Comparison of ENCODE assay signal across 8 cellular contexts in genomic region chr4:40576651-40577480, GRCh38. TPM values are rescaled to one million over a fixed set of nuclear protein-coding genes. Genes with fewer than 3 reads are reported as not detected.
DNase-seq lines count a peak whose midpoint lies in the region; ATAC-seq and TF ChIP-seq lines count a peak whose summit lies in the region.

No MANE protein-coding gene starts in this region.

- ATAC-seq in GM19452 (IDR thresholded peaks at IDR 0.05; ENCODE audit: unreplicated experiment): peak; percentile 69
- peak; percentile 57 for ATAC-seq in HG03442 (IDR thresholded peaks at IDR 0.05; ENCODE audit: unreplicated experiment)
- ATAC-seq in right lobe of liver: peak; percentile 86 to 94 (median 92)

- H4K20me1 ChIP-seq in OCI-LY1 (ENCODE audit: insufficient read depth, low read length): no peaks in the 10 kb centered on the region

- H3K4me3 ChIP-seq in OCI-LY1 (ENCODE audit: low read depth, low read length, poor library complexity, severe bottlenecking) (no peak overlapping the region), choroid plexus epithelial cell (ENCODE audit: low read depth, low read length) (no peak overlapping the region), right lobe of liver (peak overlapping the region in 2 of 3 donors; percentile 13 to 17), thymus (ENCODE audit: low read length) (no peak overlapping the region)

- 2% methylated on average over 3 of the region's 7 CpGs for WGBS in right lobe of liver (ENCODE audit: insufficient coverage, low coverage, low lambda C conversion rate, missing lambda C conversion rate)
- WGBS in thymus: 26% methylated on average over 7 of the region's 7 CpGs

- TF ChIP-seq CTCF in OCI-LY1 (IDR thresholded peaks at IDR 0.05; ENCODE audit: low read length) (no peak), choroid plexus epithelial cell (conservative IDR thresholded peaks at IDR 0.05; ENCODE audit: low read depth, low read length) (no peak), right lobe of liver (IDR thresholded peaks at IDR 0.05) (no peak)

- no peaks in the 10 kb centered on the region for H3K9me2 ChIP-seq in OCI-LY1 (ENCODE audit: low read depth, low read length)

- H3K27me3 ChIP-seq in OCI-LY1 (ENCODE audit: insufficient read depth, low read length) (no peaks in the 10 kb centered on the region), right lobe of liver (no peaks in the 10 kb centered on the region), thymus (ENCODE audit: control insufficient read depth, insufficient read depth) (no peaks in the 10 kb centered on the region)

- H3K4me1 ChIP-seq in OCI-LY1 (ENCODE audit: insufficient read depth, low read length, severe bottlenecking): peaks cover 16% of the 10 kb centered on the region
- peaks cover 0 to 35% (median 12%) of the 10 kb centered on the region in 4 donors for H3K4me1 ChIP-seq in right lobe of liver
- H3K4me1 ChIP-seq in thymus (ENCODE audit: control insufficient read depth, insufficient read depth, low read length): no peaks in the 10 kb centered on the region

- intact Hi-C loops in right lobe of liver (cut with DNase I): no loop called here

- no peaks in the 10 kb centered on the region for H3F3A ChIP-seq in OCI-LY1 (ENCODE audit: insufficient read depth, low read length)

- peak; percentile 62 for TF ChIP-seq POLR2A in right lobe of liver (IDR thresholded peaks at IDR 0.05)

- no peaks in the 10 kb centered on the region for H3K36me3 ChIP-seq in OCI-LY1 (ENCODE audit: insufficient read depth, low read length)
- no peaks in the 10 kb centered on the region for H3K36me3 ChIP-seq in right lobe of liver
- no peaks in the 10 kb centered on the region for H3K36me3 ChIP-seq in thymus (ENCODE audit: control insufficient read depth, insufficient read depth)

- DNase-seq in GF-D8 (lab: John Stamatoyannopoulos, UW) (peak; percentile 93), choroid plexus epithelial cell (ENCODE audit: low read depth) (peak; percentile 72), right lobe of liver (peak; percentile 87 to 93 (median 91))
- no peak for DNase-seq in effector CD8-positive, alpha-beta T cell (lab: John Stamatoyannopoulos, UW)

- H3K9ac ChIP-seq in OCI-LY1 (ENCODE audit: low read length): no peak overlapping the region

- no peak overlapping the region for H3K27ac ChIP-seq in OCI-LY1 (ENCODE audit: low read depth, low read length, poor library complexity, severe bottlenecking)
- H3K27ac ChIP-seq in right lobe of liver: peak overlapping the region; percentile 76 to 86 (median 80)
- peak overlapping the region; percentile 21 for H3K27ac ChIP-seq in thymus (ENCODE audit: low read depth)

- H3K9me3 ChIP-seq in OCI-LY1 (ENCODE audit: low read length) (no peaks in the 10 kb centered on the region), right lobe of liver (no peaks in the 10 kb centered on the region), thymus (ENCODE audit: control insufficient read depth) (no peaks in the 10 kb centered on the region)

- no peak overlapping the region for H2AFZ ChIP-seq in OCI-LY1 (ENCODE audit: low read length)

- H3K4me2 ChIP-seq in OCI-LY1 (ENCODE audit: low read length): peak overlapping the region; percentile 18; the same call in 1 of the 2 replicates

- no peaks in the 10 kb centered on the region for H3K79me2 ChIP-seq in OCI-LY1 (ENCODE audit: insufficient read depth, low read length)

RNA-seq across cellular contexts. Expression of gene RBM47, which starts 52.8 kb away (rescaled TPM):
- 10 to 100 TPM; 29.5 to 85.0 (median 51.1) TPM for total RNA-seq in right lobe of liver
- 13.1 TPM for polyA plus RNA-seq in thymus

Comparison
In these comparisons a context has a peak if more than half of its experiments do, and no peak if none do; other contexts are left out.
1. H3K4me3 ChIP-seq: peak in right lobe of liver (2 of 3); none in OCI-LY1 (single experiment), choroid plexus epithelial cell (single experiment) and thymus (single experiment).
2. Peak in every context shown above with its lines, with median percentiles within 50 percentile points of each other: ATAC-seq.